ENCODE assay signal across 20 cellular contexts in genomic region chr17:33895491-33895890, GRCh38.
DNase-seq lines count a peak whose midpoint lies in the region; ATAC-seq and TF ChIP-seq lines count a peak whose summit lies in the region.
"Had no signal": no experiment of that assay in that cellular context is flagged by ENCODE, and none has a peak within 500 bp of the region (broad histone marks: within the 10 kb centered on the region; RNA-seq: fewer than 3 reads in every experiment).

No MANE protein-coding gene starts in this region.

- H3K9me3 ChIP-seq in endodermal cell (ENCODE audit: control insufficient read depth, low read length): no peaks in the 10 kb centered on the region
- H3K9me3 ChIP-seq: A549; BLaER1 treated with 17β-estradiol and CSF1 and Interleukin-3, amounts not matched to agents 10 nM and 100 nM; Caco-2 had no signal

- no peak for ATAC-seq in HG03108 (IDR thresholded peaks at IDR 0.05; ENCODE audit: unreplicated experiment)
- ATAC-seq: A549; CD8-positive, alpha-beta T cell; GM12878 had no signal

- no peak overlapping the region for H3K4me3 ChIP-seq in endodermal cell (ENCODE audit: low read length)
- H3K4me3 ChIP-seq: A549; BLaER1 treated with 17β-estradiol and CSF1 and Interleukin-3, amounts not matched to agents 10 nM and 100 nM; GM12878 had no signal

- POLR2A ChIA-PET in activated CD4-positive, alpha-beta T cell treated with anti-CD3 and anti-CD28 coated beads, Interleukin-2, amount 10 ng/mL, durations not matched to agents 7 days and 5 days (lab: Charles Lee): no interaction called here

- H3K27ac ChIP-seq in endodermal cell (ENCODE audit: low read depth, low read length): no peak overlapping the region
- H3K27ac ChIP-seq: 22Rv1; A549; BLaER1 treated with 17β-estradiol and CSF1 and Interleukin-3, amounts not matched to agents 10 nM and 100 nM; C4-2B had no signal

- no peaks in the 10 kb centered on the region for H3K27me3 ChIP-seq in endodermal cell (ENCODE audit: control insufficient read depth, insufficient read depth, low read length, poor library complexity, severe bottlenecking)
- H3K27me3 ChIP-seq: BLaER1 treated with 17β-estradiol and CSF1 and Interleukin-3, amounts not matched to agents 10 nM and 100 nM had no signal

- no peaks in the 10 kb centered on the region for H3K9me3 Mint-ChIP-seq in endodermal cell
- H3K9me3 Mint-ChIP-seq in activated CD4-positive, alpha-beta T cell treated with anti-CD3 and anti-CD28 coated beads, Interleukin-2, amount 10 ng/mL, durations not matched to agents 7 days and 5 days: no peaks in the 10 kb centered on the region
- H3K9me3 Mint-ChIP-seq: CD4-positive, alpha-beta T cell; CD8-positive, alpha-beta T cell had no signal

- CTCF ChIA-PET in activated CD4-positive, alpha-beta T cell treated with anti-CD3 and anti-CD28 coated beads, Interleukin-2, amount 10 ng/mL, durations not matched to agents 7 days and 5 days (lab: Charles Lee): interaction anchor here (0.6 kb wide), 1 partner anchor 16 kb away, joined by 3 read pairs; no protein-coding TSS in a partner anchor

- no peak overlapping the region for H3K4me3 Mint-ChIP-seq in endodermal cell
- no peak overlapping the region for H3K4me3 Mint-ChIP-seq in activated CD4-positive, alpha-beta T cell treated with anti-CD3 and anti-CD28 coated beads, Interleukin-2, amount 10 ng/mL, durations not matched to agents 7 days and 5 days
- H3K4me3 Mint-ChIP-seq: B cell; CD4-positive, alpha-beta T cell; CD8-positive, alpha-beta T cell had no signal

- TF ChIP-seq CTCF in endodermal cell (conservative IDR thresholded peaks at IDR 0.05): no peak

- WGBS in endodermal cell (ENCODE audit: insufficient coverage in 1 of 2, insufficient read length in 1 of 2), 2 experiments: 84 to 95% methylated on average over 3 of the region's 3 CpGs

- peaks cover 3% of the 10 kb centered on the region for H3K4me1 Mint-ChIP-seq in endodermal cell
- H3K4me1 Mint-ChIP-seq in activated CD4-positive, alpha-beta T cell treated with anti-CD3 and anti-CD28 coated beads, Interleukin-2, amount 10 ng/mL, durations not matched to agents 7 days and 5 days: no peaks in the 10 kb centered on the region
- H3K4me1 Mint-ChIP-seq: B cell had no signal

- no peaks in the 10 kb centered on the region for H3K4me1 ChIP-seq in endodermal cell (ENCODE audit: control insufficient read depth, insufficient read depth, low read length)
- H3K4me1 ChIP-seq: A549, Caco-2 had no signal

- H3K36me3 ChIP-seq in endodermal cell (ENCODE audit: control insufficient read depth, insufficient read depth, low read length): no peaks in the 10 kb centered on the region
- H3K36me3 ChIP-seq: BLaER1 treated with 17β-estradiol and CSF1 and Interleukin-3, amounts not matched to agents 10 nM and 100 nM had no signal

- no peaks in the 10 kb centered on the region for H3K27me3 Mint-ChIP-seq in endodermal cell (ENCODE audit: insufficient read depth)
- peaks cover 2% of the 10 kb centered on the region for H3K27me3 Mint-ChIP-seq in activated CD4-positive, alpha-beta T cell treated with anti-CD3 and anti-CD28 coated beads, Interleukin-2, amount 10 ng/mL, durations not matched to agents 7 days and 5 days

- H3K27ac Mint-ChIP-seq in endodermal cell: no peak overlapping the region
- no peak overlapping the region for H3K27ac Mint-ChIP-seq in activated CD4-positive, alpha-beta T cell treated with anti-CD3 and anti-CD28 coated beads, Interleukin-2, amount 10 ng/mL, durations not matched to agents 7 days and 5 days
- H3K27ac Mint-ChIP-seq: B cell; CD4-positive, alpha-beta T cell; CD8-positive, alpha-beta T cell had no signal

- in situ Hi-C loops in G401 (cut with HindIII; ENCODE audit: low sequenced_read_pairs): no loop called here

- H3K9ac ChIP-seq in endodermal cell (ENCODE audit: extremely low read depth, low read length, poor library complexity, severe bottlenecking): no peak overlapping the region
- H3K9ac ChIP-seq: BLaER1 treated with 17β-estradiol and CSF1 and Interleukin-3, amounts not matched to agents 10 nM and 100 nM had no signal

- DNase-seq in DMS79 (lab: John Stamatoyannopoulos, UW) (peak; percentile 55), G401 (ENCODE audit: low spot score) (peak; percentile 87), cerebellar cortex (ENCODE audit: low spot score) (peak; percentile 84), endodermal cell (peak; percentile 23), dermis blood vessel endothelial cell (no peak), NCI-H2196 treated with DMSO at 0.1 percent for 48 hours (lab: John Stamatoyannopoulos, UW; ENCODE audit: unreplicated experiment) (no peak)
- DNase-seq in activated CD4-positive, alpha-beta T cell treated with anti-CD3 and anti-CD28 coated beads, Interleukin-2, amount 10 ng/mL, durations not matched to agents 7 days and 5 days: no peak
- DNase-seq: AML-193; Caco-2; Calu3; CD4-positive, alpha-beta T cell; CD8-positive, alpha-beta T cell; GDM1 had no signal

- no peaks in the 10 kb centered on the region for H3K36me3 Mint-ChIP-seq in endodermal cell (ENCODE audit: low read depth)
- H3K36me3 Mint-ChIP-seq in activated CD4-positive, alpha-beta T cell treated with anti-CD3 and anti-CD28 coated beads, Interleukin-2, amount 10 ng/mL, durations not matched to agents 7 days and 5 days (ENCODE audit: low read depth): no peaks in the 10 kb centered on the region
- H3K36me3 Mint-ChIP-seq: CD8-positive, alpha-beta T cell had no signal

Comparison
In these comparisons a context has a peak if more than half of its experiments do, and no peak if none do; other contexts are left out.
1. DNase-seq: peak in DMS79 (single experiment), G401 (single experiment), cerebellar cortex (single experiment) and endodermal cell (single experiment); none in activated CD4-positive, alpha-beta T cell treated with anti-CD3 and anti-CD28 coated beads, Interleukin-2, amount 10 ng/mL, durations not matched to agents 7 days and 5 days (single experiment), dermis blood vessel endothelial cell (single experiment) and NCI-H2196 treated with DMSO at 0.1 percent for 48 hours (single experiment).